In the genomic region with DNA sequence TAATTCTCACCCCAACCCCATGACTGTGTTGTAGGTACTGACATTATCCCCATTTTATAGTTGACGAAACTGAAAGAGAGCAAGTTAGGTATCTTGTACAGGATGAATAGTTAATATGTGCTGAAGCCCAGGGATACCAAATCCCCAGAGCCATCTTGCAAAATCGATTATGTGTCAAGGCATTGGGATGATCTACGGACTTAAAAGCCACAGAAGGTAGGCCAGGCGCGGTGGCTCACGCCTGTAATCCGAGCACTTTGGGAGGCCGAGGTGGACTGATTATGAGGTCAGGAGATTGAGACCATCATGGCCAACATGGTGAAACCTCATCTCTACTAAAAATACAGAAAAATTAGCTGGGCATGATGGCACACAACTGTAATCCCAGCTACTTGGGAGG, we compare ENCODE assay signal across 5 cellular contexts.
"Had no signal": no experiment of that assay in that cellular context is flagged by ENCODE, and none has a peak within 500 bp of the region (broad histone marks: within the 10 kb centered on the region; RNA-seq: fewer than 3 reads in every experiment).

No MANE protein-coding gene starts in this region.

- DNase-seq: GM23248, GOT3, H7, HCEC 1CT had no signal

- H3K27ac ChIP-seq: GM23248 had no signal

- FAIRE-seq: HTR-8/SVneo had no signal

- H3K4me3 ChIP-seq: GM23248 had no signal

- H3K9ac ChIP-seq: GM23248 had no signal

- H2AFZ ChIP-seq: GM23248 had no signal
